Comparison of ENCODE assay signal across 1 cellular context in genomic region chr10:71963756-71964668, GRCh38.
TF ChIP-seq lines count a peak whose summit lies in the region.

TSS of gene CHST3 (plus strand) at chr10:71964395. CDS start at chr10:72005843, 41,448 bp downstream.

TF ChIP-seq in HepG2, 621 proteins besides CTCF, POLR2A, EP300 and RAD21 (continued from another document and continues in another):
- TF ChIP-seq, protein P1, sequence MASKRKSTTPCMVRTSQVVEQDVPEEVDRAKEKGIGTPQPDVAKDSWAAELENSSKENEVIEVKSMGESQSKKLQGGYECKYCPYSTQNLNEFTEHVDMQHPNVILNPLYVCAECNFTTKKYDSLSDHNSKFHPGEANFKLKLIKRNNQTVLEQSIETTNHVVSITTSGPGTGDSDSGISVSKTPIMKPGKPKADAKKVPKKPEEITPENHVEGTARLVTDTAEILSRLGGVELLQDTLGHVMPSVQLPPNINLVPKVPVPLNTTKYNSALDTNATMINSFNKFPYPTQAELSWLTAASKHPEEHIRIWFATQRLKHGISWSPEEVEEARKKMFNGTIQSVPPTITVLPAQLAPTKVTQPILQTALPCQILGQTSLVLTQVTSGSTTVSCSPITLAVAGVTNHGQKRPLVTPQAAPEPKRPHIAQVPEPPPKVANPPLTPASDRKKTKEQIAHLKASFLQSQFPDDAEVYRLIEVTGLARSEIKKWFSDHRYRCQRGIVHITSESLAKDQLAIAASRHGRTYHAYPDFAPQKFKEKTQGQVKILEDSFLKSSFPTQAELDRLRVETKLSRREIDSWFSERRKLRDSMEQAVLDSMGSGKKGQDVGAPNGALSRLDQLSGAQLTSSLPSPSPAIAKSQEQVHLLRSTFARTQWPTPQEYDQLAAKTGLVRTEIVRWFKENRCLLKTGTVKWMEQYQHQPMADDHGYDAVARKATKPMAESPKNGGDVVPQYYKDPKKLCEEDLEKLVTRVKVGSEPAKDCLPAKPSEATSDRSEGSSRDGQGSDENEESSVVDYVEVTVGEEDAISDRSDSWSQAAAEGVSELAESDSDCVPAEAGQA (IDR thresholded peaks at IDR 0.05; ENCODE audit: low read depth), result no peak
- TF ChIP-seq, protein P1 (CRISPR knock-in tag; IDR thresholded peaks at IDR 0.05; ENCODE audit: borderline replicate concordance), result no peak
- peak; percentile 61; the same call in 1 of the 2 replicates for TF ChIP-seq PHF8 (CRISPR knock-in tag; IDR thresholded peaks at IDR 0.05)
- TF ChIP-seq TBX2 (CRISPR knock-in tag; IDR thresholded peaks at IDR 0.05; ENCODE audit: borderline replicate concordance), result no peak; the same call in 1 of the 2 replicates
- TF ChIP-seq NONO (IDR thresholded peaks at IDR 0.05), result no peak
- TF ChIP-seq NONO (CRISPR knock-in tag; conservative IDR thresholded peaks at IDR 0.05), result no peak; the same call in 1 of the 2 replicates
- no peak for TF ChIP-seq ZNF577 (CRISPR knock-in tag; IDR thresholded peaks at IDR 0.05; ENCODE audit: borderline replicate concordance, low read depth)
- no peak for TF ChIP-seq FOXP4 (CRISPR knock-in tag; IDR thresholded peaks at IDR 0.05)
- no peak for TF ChIP-seq ZNF557 (CRISPR knock-in tag; IDR thresholded peaks at IDR 0.05)
- TF ChIP-seq RBAK (CRISPR knock-in tag; IDR thresholded peaks at IDR 0.05), result no peak
- no peak for TF ChIP-seq SMYD3 (CRISPR knock-in tag; IDR thresholded peaks at IDR 0.05)
- TF ChIP-seq, protein P2, sequence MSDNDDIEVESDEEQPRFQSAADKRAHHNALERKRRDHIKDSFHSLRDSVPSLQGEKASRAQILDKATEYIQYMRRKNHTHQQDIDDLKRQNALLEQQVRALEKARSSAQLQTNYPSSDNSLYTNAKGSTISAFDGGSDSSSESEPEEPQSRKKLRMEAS (IDR thresholded peaks at IDR 0.05), result peak; percentile 8; the same call in 1 of the 2 replicates
- peak; percentile 96 for TF ChIP-seq ZSCAN25 (CRISPR knock-in tag; IDR thresholded peaks at IDR 0.05)
- peak; percentile 11; the same call in 1 of the 2 replicates for TF ChIP-seq SALL1 (CRISPR knock-in tag; IDR thresholded peaks at IDR 0.05)
- no peak for TF ChIP-seq ZNF740 (CRISPR knock-in tag; IDR thresholded peaks at IDR 0.05)
- no peak for TF ChIP-seq MLXIP (CRISPR knock-in tag; IDR thresholded peaks at IDR 0.05; ENCODE audit: borderline replicate concordance)
- no peak for TF ChIP-seq TGIF2 (CRISPR knock-in tag; IDR thresholded peaks at IDR 0.05)
- TF ChIP-seq ZBTB2 (CRISPR knock-in tag; IDR thresholded peaks at IDR 0.05; ENCODE audit: low read depth), result 0 out of 2 replicates have a peak, but pooled peaks have one; percentile 35
- TF ChIP-seq RCOR2 (CRISPR knock-in tag; IDR thresholded peaks at IDR 0.05), result no peak
- no peak for TF ChIP-seq ZKSCAN5 (CRISPR knock-in tag; IDR thresholded peaks at IDR 0.05)
- no peak; the same call in 1 of the 2 replicates for TF ChIP-seq ETV5 (CRISPR knock-in tag; IDR thresholded peaks at IDR 0.05; ENCODE audit: borderline replicate concordance)
- no peak for TF ChIP-seq ZNF33B (CRISPR knock-in tag; IDR thresholded peaks at IDR 0.05)
- no peak for TF ChIP-seq DPF2 (CRISPR knock-in tag; IDR thresholded peaks at IDR 0.05; ENCODE audit: borderline replicate concordance, low read depth)
- TF ChIP-seq AHR (CRISPR knock-in tag; IDR thresholded peaks at IDR 0.05), result no peak
- TF ChIP-seq TBL1XR1 (IDR thresholded peaks at IDR 0.05; ENCODE audit: borderline replicate concordance, low read length, partially characterized antibody), result no peak
- TF ChIP-seq ZNF331 (CRISPR knock-in tag; IDR thresholded peaks at IDR 0.05), result no peak
- peak; percentile 38; the same call in 1 of the 2 replicates for TF ChIP-seq GABPB1 (CRISPR knock-in tag; IDR thresholded peaks at IDR 0.05)
- no peak for TF ChIP-seq ZNF276 (CRISPR knock-in tag; IDR thresholded peaks at IDR 0.05; ENCODE audit: low read depth)
- TF ChIP-seq TMF1 (CRISPR knock-in tag; IDR thresholded peaks at IDR 0.05; ENCODE audit: low read depth), result no peak
- no peak for TF ChIP-seq ZFP62 (CRISPR knock-in tag; IDR thresholded peaks at IDR 0.05)
- no peak for TF ChIP-seq FOXA1 (IDR thresholded peaks at IDR 0.05)
- no peak for TF ChIP-seq FOXA1 (CRISPR knock-in tag; IDR thresholded peaks at IDR 0.05)
- TF ChIP-seq CCDC6 (CRISPR knock-in tag; IDR thresholded peaks at IDR 0.05), result no peak
- peak; percentile 81 for TF ChIP-seq ZNF605 (CRISPR knock-in tag; IDR thresholded peaks at IDR 0.05)
- peak; percentile 38; the same call in 1 of the 2 replicates for TF ChIP-seq YEATS4 (CRISPR knock-in tag; IDR thresholded peaks at IDR 0.05; ENCODE audit: borderline replicate concordance)
- TF ChIP-seq PAX8 (CRISPR knock-in tag; IDR thresholded peaks at IDR 0.05; ENCODE audit: borderline replicate concordance), result no peak
- TF ChIP-seq PCBP1 (IDR thresholded peaks at IDR 0.05; ENCODE audit: borderline replicate concordance, low read depth, low read length), result 0 out of 2 replicates have a peak, but pooled peaks have one; percentile 38
- no peak for TF ChIP-seq ZNF644 (CRISPR knock-in tag; IDR thresholded peaks at IDR 0.05; ENCODE audit: low read depth)
- TF ChIP-seq, protein P3, sequence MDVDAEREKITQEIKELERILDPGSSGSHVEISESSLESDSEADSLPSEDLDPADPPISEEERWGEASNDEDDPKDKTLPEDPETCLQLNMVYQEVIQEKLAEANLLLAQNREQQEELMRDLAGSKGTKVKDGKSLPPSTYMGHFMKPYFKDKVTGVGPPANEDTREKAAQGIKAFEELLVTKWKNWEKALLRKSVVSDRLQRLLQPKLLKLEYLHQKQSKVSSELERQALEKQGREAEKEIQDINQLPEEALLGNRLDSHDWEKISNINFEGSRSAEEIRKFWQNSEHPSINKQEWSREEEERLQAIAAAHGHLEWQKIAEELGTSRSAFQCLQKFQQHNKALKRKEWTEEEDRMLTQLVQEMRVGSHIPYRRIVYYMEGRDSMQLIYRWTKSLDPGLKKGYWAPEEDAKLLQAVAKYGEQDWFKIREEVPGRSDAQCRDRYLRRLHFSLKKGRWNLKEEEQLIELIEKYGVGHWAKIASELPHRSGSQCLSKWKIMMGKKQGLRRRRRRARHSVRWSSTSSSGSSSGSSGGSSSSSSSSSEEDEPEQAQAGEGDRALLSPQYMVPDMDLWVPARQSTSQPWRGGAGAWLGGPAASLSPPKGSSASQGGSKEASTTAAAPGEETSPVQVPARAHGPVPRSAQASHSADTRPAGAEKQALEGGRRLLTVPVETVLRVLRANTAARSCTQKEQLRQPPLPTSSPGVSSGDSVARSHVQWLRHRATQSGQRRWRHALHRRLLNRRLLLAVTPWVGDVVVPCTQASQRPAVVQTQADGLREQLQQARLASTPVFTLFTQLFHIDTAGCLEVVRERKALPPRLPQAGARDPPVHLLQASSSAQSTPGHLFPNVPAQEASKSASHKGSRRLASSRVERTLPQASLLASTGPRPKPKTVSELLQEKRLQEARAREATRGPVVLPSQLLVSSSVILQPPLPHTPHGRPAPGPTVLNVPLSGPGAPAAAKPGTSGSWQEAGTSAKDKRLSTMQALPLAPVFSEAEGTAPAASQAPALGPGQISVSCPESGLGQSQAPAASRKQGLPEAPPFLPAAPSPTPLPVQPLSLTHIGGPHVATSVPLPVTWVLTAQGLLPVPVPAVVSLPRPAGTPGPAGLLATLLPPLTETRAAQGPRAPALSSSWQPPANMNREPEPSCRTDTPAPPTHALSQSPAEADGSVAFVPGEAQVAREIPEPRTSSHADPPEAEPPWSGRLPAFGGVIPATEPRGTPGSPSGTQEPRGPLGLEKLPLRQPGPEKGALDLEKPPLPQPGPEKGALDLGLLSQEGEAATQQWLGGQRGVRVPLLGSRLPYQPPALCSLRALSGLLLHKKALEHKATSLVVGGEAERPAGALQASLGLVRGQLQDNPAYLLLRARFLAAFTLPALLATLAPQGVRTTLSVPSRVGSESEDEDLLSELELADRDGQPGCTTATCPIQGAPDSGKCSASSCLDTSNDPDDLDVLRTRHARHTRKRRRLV (CRISPR knock-in tag; IDR thresholded peaks at IDR 0.05), result no peak
- TF ChIP-seq, protein P4, sequence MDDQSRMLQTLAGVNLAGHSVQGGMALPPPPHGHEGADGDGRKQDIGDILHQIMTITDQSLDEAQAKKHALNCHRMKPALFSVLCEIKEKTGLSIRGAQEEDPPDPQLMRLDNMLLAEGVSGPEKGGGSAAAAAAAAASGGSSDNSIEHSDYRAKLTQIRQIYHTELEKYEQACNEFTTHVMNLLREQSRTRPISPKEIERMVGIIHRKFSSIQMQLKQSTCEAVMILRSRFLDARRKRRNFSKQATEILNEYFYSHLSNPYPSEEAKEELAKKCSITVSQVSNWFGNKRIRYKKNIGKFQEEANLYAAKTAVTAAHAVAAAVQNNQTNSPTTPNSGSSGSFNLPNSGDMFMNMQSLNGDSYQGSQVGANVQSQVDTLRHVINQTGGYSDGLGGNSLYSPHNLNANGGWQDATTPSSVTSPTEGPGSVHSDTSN (CRISPR knock-in tag; IDR thresholded peaks at IDR 0.05; ENCODE audit: borderline replicate concordance), result no peak
